Comparison of ENCODE assay signal across 21 cellular contexts in genomic region chr2:48668992-48669391, GRCh38. TPM values are rescaled to one million over a fixed set of nuclear protein-coding genes. Genes with fewer than 3 reads are reported as not detected.
DNase-seq lines count a peak whose midpoint lies in the region; ATAC-seq and TF ChIP-seq lines count a peak whose summit lies in the region.
"Had no signal": no experiment of that assay in that cellular context is flagged by ENCODE, and none has a peak within 500 bp of the region (broad histone marks: within the 10 kb centered on the region; RNA-seq: fewer than 3 reads in every experiment).

No MANE protein-coding gene starts in this region.

- H3K9me3 Mint-ChIP-seq in activated CD4-positive, alpha-beta T cell treated with anti-CD3 and anti-CD28 coated beads for 36 hours (ENCODE audit: low read depth) = no peaks in the 10 kb centered on the region

- H3K27ac ChIP-seq in osteoblast (ENCODE audit: low read depth, low read length) = no peak overlapping the region
- no peak overlapping the region for H3K27ac ChIP-seq in caudate nucleus (ENCODE audit: low read depth, low read length)
- H3K27ac ChIP-seq: coronary artery, SK-N-MC, upper lobe of right lung had no signal

- no peaks in the 10 kb centered on the region for H4K20me1 ChIP-seq in osteoblast (ENCODE audit: insufficient read depth, low read length)

- no peaks in the 10 kb centered on the region for H3K4me1 Mint-ChIP-seq in activated CD4-positive, alpha-beta T cell treated with anti-CD3 and anti-CD28 coated beads for 36 hours
- H3K4me1 Mint-ChIP-seq: CD4-positive, CD25-positive, alpha-beta regulatory T cell; stimulated activated memory B cell treated with anti-CD40 and anti-IgM and Interleukin-4, amounts not matched to agents 10 μg/mL and 1 μg/mL and 100 μg/mL, for 72 hours had no signal

- no peak overlapping the region for H2AFZ ChIP-seq in osteoblast (ENCODE audit: low read length)

- POLR2A ChIA-PET in activated CD4-positive, alpha-beta T cell treated with anti-CD3 and anti-CD28 coated beads for 36 hours (lab: Charles Lee) = no interaction called here

- no peaks in the 10 kb centered on the region for H3K79me2 ChIP-seq in osteoblast (ENCODE audit: insufficient read depth, low read length)

- H3K27me3 Mint-ChIP-seq in activated CD4-positive, alpha-beta T cell treated with anti-CD3 and anti-CD28 coated beads for 36 hours = peaks cover 7% of the 10 kb centered on the region
- H3K27me3 Mint-ChIP-seq: CD4-positive, CD25-positive, alpha-beta regulatory T cell had no signal

- no peak overlapping the region for H3K4me3 Mint-ChIP-seq in activated CD4-positive, alpha-beta T cell treated with anti-CD3 and anti-CD28 coated beads for 36 hours
- H3K4me3 Mint-ChIP-seq: activated CD8-positive, alpha-beta T cell treated with anti-CD3 and anti-CD28 coated beads, Interleukin-2, amount 10 ng/mL, durations not matched to agents 7 days and 5 days; CD4-positive, CD25-positive, alpha-beta regulatory T cell; stimulated activated memory B cell treated with anti-CD40 and anti-IgM and Interleukin-4, amounts not matched to agents 10 μg/mL and 1 μg/mL and 100 μg/mL, for 72 hours had no signal

- DNase-seq in osteoblast (ENCODE audit: insufficient read length, low spot score, missing footprints) (no peak), caudate nucleus (lab: John Stamatoyannopoulos, UW) (no peak), GM19240 (ENCODE audit: insufficient read length, low spot score) (no peak)
- no peak for DNase-seq in stimulated activated naive CD8-positive, alpha-beta T cell treated with anti-CD3 and anti-CD28 coated beads, Interleukin-15, Interleukin-2, amounts not matched to agents 100 U/mL and 50 U/mL, for 24 hours
- no peak for DNase-seq in activated CD4-positive, alpha-beta T cell treated with anti-CD3 and anti-CD28 coated beads for 36 hours
- DNase-seq: activated CD8-positive, alpha-beta T cell treated with anti-CD3 and anti-CD28 coated beads, Interleukin-2, amount 10 ng/mL, durations not matched to agents 7 days and 5 days; activated effector memory CD4-positive, alpha-beta T cell treated with Interleukin-2 at 50 U/mL for 16 hours; aorta; CD4-positive, CD25-positive, alpha-beta regulatory T cell; DND-41; mesendoderm; NCI-H1092; NCI-H2171; upper lobe of right lung had no signal

- H3K4me3 ChIP-seq in osteoblast (ENCODE audit: insufficient read depth, low read length) = no peak overlapping the region
- H3K4me3 ChIP-seq: coronary artery, SK-N-MC, upper lobe of right lung had no signal

- H3K4me1 ChIP-seq in osteoblast (ENCODE audit: insufficient read depth, low read length) = no peaks in the 10 kb centered on the region
- H3K4me1 ChIP-seq: upper lobe of right lung had no signal

- no peaks in the 10 kb centered on the region for H3K9me3 ChIP-seq in osteoblast (ENCODE audit: low read depth, low read length)
- H3K9me3 ChIP-seq: upper lobe of right lung had no signal

- no peaks in the 10 kb centered on the region for H3K27me3 ChIP-seq in osteoblast (ENCODE audit: insufficient read depth, low read length)
- H3K27me3 ChIP-seq: upper lobe of right lung had no signal

- no peak for TF ChIP-seq CTCF in osteoblast (IDR thresholded peaks at IDR 0.05; ENCODE audit: extremely low read depth, low read depth, low read length)

- no peak overlapping the region for H3K27ac Mint-ChIP-seq in activated CD4-positive, alpha-beta T cell treated with anti-CD3 and anti-CD28 coated beads for 36 hours
- H3K27ac Mint-ChIP-seq: activated CD8-positive, alpha-beta T cell treated with anti-CD3 and anti-CD28 coated beads, Interleukin-2, amount 10 ng/mL, durations not matched to agents 7 days and 5 days; CD4-positive, CD25-positive, alpha-beta regulatory T cell; stimulated activated memory B cell treated with anti-CD40 and anti-IgM and Interleukin-4, amounts not matched to agents 10 μg/mL and 1 μg/mL and 100 μg/mL, for 72 hours had no signal

- peak overlapping the region; percentile 29 for H3K4me2 ChIP-seq in osteoblast (ENCODE audit: insufficient read depth, low read length)

- ATAC-seq in GM19351 (IDR thresholded peaks at IDR 0.05; ENCODE audit: unreplicated experiment) (peak; percentile 59), HG02588 (IDR thresholded peaks at IDR 0.05; ENCODE audit: unreplicated experiment) (peak; percentile 79), HG03159 (IDR thresholded peaks at IDR 0.05; ENCODE audit: unreplicated experiment) (peak; percentile 92)
- no peak for ATAC-seq in stimulated activated naive CD8-positive, alpha-beta T cell treated with anti-CD3 and anti-CD28 coated beads, Interleukin-15, Interleukin-2, amounts not matched to agents 100 U/mL and 50 U/mL, for 24 hours
- ATAC-seq in activated CD4-positive, alpha-beta T cell treated with anti-CD3 and anti-CD28 coated beads for 36 hours = no peak
- ATAC-seq: activated CD8-positive, alpha-beta T cell treated with anti-CD3 and anti-CD28 coated beads, Interleukin-2, amount 10 ng/mL, durations not matched to agents 7 days and 5 days; stimulated activated memory B cell treated with anti-CD40 and anti-IgM and Interleukin-4, amounts not matched to agents 10 μg/mL and 1 μg/mL and 100 μg/mL, for 72 hours; upper lobe of right lung had no signal

- H3K36me3 Mint-ChIP-seq in activated CD4-positive, alpha-beta T cell treated with anti-CD3 and anti-CD28 coated beads for 36 hours (ENCODE audit: low read depth) = no peaks in the 10 kb centered on the region
- H3K36me3 Mint-ChIP-seq: CD4-positive, CD25-positive, alpha-beta regulatory T cell; stimulated activated memory B cell treated with anti-CD40 and anti-IgM and Interleukin-4, amounts not matched to agents 10 μg/mL and 1 μg/mL and 100 μg/mL, for 72 hours had no signal

- no peaks in the 10 kb centered on the region for H3K36me3 ChIP-seq in osteoblast (ENCODE audit: insufficient read depth, low read length)
- H3K36me3 ChIP-seq: upper lobe of right lung had no signal

- intact Hi-C loops in activated CD4-positive, alpha-beta T cell treated with anti-CD3 and anti-CD28 coated beads for 36 hours (cut with DNase I, micrococcal nuclease) = no loop called here

- CTCF ChIA-PET in activated CD4-positive, alpha-beta T cell treated with anti-CD3 and anti-CD28 coated beads for 36 hours (lab: Charles Lee) = no interaction called here

RNA-seq across cellular contexts. Expression of gene GTF2A1L, which starts 51.3 kb away (rescaled TPM):
- total RNA-seq in osteoblast = 0.59 and 1.1 TPM in 2 replicates
- not detected for total RNA-seq in activated CD4-positive, alpha-beta T cell treated with anti-CD3 and anti-CD28 coated beads for 36 hours
- total RNA-seq: activated CD8-positive, alpha-beta T cell treated with anti-CD3 and anti-CD28 coated beads, Interleukin-2, amount 10 ng/mL, durations not matched to agents 7 days and 5 days; aorta; CD4-positive, CD25-positive, alpha-beta regulatory T cell; epithelial cell of proximal tubule; upper lobe of right lung had no signal

Comparison
In these comparisons a context has a peak if more than half of its experiments do, and no peak if none do; other contexts are left out.
1. ATAC-seq: peak in GM19351 (single experiment), HG02588 (single experiment) and HG03159 (single experiment); none in stimulated activated naive CD8-positive, alpha-beta T cell treated with anti-CD3 and anti-CD28 coated beads, Interleukin-15, Interleukin-2, amounts not matched to agents 100 U/mL and 50 U/mL, for 24 hours (single experiment) and activated CD4-positive, alpha-beta T cell treated with anti-CD3 and anti-CD28 coated beads for 36 hours (single experiment).